ENCODE assay signal across 1 cellular context in the genomic region with DNA sequence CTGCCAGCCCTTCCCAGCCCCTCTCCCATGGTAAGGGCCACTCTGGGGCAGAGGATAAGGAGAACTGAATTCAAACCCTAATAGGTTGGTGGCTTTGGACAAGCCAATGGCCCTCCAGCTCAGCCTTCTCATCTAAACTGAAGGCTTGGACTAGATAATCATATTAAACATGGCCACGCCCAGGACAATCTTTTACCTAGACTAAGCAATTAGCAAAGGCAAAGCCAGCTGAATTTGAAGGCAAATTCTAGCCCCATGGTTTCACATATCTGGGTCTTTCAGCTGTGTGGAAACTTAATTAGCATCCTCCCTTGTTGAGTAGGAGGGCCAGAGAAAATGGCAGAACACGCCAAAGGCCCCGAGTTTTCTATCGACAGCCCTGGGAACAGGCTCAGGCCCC.
TF ChIP-seq lines count a peak whose summit lies in the region.

No MANE protein-coding gene starts in this region.

TF ChIP-seq in K562, 482 proteins besides CTCF, POLR2A, EP300 and RAD21:
- no peak for TF ChIP-seq CTBP1 (IDR thresholded peaks at IDR 0.05; ENCODE audit: borderline replicate concordance)
- TF ChIP-seq, protein P1, sequence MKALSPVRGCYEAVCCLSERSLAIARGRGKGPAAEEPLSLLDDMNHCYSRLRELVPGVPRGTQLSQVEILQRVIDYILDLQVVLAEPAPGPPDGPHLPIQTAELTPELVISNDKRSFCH (CRISPR knock-in tag; IDR thresholded peaks at IDR 0.05): no peak
- TF ChIP-seq, protein P1 (tag; IDR thresholded peaks at IDR 0.05): peak; percentile 30; the same call in 1 of the 2 replicates
- no peak for TF ChIP-seq WHSC1 (IDR thresholded peaks at IDR 0.05; ENCODE audit: low read length)
- TF ChIP-seq, protein P2, sequence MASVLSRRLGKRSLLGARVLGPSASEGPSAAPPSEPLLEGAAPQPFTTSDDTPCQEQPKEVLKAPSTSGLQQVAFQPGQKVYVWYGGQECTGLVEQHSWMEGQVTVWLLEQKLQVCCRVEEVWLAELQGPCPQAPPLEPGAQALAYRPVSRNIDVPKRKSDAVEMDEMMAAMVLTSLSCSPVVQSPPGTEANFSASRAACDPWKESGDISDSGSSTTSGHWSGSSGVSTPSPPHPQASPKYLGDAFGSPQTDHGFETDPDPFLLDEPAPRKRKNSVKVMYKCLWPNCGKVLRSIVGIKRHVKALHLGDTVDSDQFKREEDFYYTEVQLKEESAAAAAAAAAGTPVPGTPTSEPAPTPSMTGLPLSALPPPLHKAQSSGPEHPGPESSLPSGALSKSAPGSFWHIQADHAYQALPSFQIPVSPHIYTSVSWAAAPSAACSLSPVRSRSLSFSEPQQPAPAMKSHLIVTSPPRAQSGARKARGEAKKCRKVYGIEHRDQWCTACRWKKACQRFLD (CRISPR knock-in tag; IDR thresholded peaks at IDR 0.05): 0 out of 2 replicates have a peak, but pooled peaks have one; percentile 36
- TF ChIP-seq, protein P3, sequence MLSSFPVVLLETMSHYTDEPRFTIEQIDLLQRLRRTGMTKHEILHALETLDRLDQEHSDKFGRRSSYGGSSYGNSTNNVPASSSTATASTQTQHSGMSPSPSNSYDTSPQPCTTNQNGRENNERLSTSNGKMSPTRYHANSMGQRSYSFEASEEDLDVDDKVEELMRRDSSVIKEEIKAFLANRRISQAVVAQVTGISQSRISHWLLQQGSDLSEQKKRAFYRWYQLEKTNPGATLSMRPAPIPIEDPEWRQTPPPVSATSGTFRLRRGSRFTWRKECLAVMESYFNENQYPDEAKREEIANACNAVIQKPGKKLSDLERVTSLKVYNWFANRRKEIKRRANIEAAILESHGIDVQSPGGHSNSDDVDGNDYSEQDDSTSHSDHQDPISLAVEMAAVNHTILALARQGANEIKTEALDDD (IDR thresholded peaks at IDR 0.05): peak; percentile 93
- TF ChIP-seq DNMT1 (IDR thresholded peaks at IDR 0.05): no peak
TF ChIP-seq in K562: peak in this region for 3.
